ENCODE assay signal across 1 cellular context in genomic region chrX:31871989-31872388, GRCh38.
TF ChIP-seq lines count a peak whose summit lies in the region.

No MANE protein-coding gene starts in this region.

TF ChIP-seq in K562, 482 proteins besides CTCF, POLR2A, EP300 and RAD21 (continued from another document and continues in another):
- TF ChIP-seq PBX2 (CRISPR knock-in tag; IDR thresholded peaks at IDR 0.05; ENCODE audit: low read depth) (no peak), PBX2 (tag; conservative IDR thresholded peaks at IDR 0.05; ENCODE audit: low read depth) (peak; percentile 71), EGR1 (conservative IDR thresholded peaks at IDR 0.05) (no peak), HDAC8 (tag; IDR thresholded peaks at IDR 0.05) (no peak), FOXP4 (CRISPR knock-in tag; IDR thresholded peaks at IDR 0.05; ENCODE audit: borderline replicate concordance) (no peak), SIX5 (IDR thresholded peaks at IDR 0.05; ENCODE audit: borderline replicate concordance in 1 of 2, insufficient read depth in 1 of 2, low read depth in 1 of 2, low read length in 2 of 2) (no peak), ZKSCAN3 (CRISPR knock-in tag; IDR thresholded peaks at IDR 0.05) (no peak), RFX5 (IDR thresholded peaks at IDR 0.05; ENCODE audit: low read depth, low read length) (no peak), TEAD4 (IDR thresholded peaks at IDR 0.05; ENCODE audit: low read length) (peak; percentile 96), TEAD4 (CRISPR knock-in tag; IDR thresholded peaks at IDR 0.05; ENCODE audit: borderline replicate concordance) (no peak), SRSF9 (IDR thresholded peaks at IDR 0.05; ENCODE audit: borderline replicate concordance, low read depth, low read length) (no peak), SMARCA4 (IDR thresholded peaks at IDR 0.05) (peak; percentile 90), MEF2A (IDR thresholded peaks at IDR 0.05; ENCODE audit: control insufficient read depth, low read depth, low read length) (peak; percentile 65), PURB (CRISPR knock-in tag; IDR thresholded peaks at IDR 0.05; ENCODE audit: low read depth) (no peak), GMEB1 (CRISPR knock-in tag; IDR thresholded peaks at IDR 0.05) (no peak), POLR2AphosphoS2 (IDR thresholded peaks at IDR 0.05; ENCODE audit: low read length) (no peak), SNIP1 (IDR thresholded peaks at IDR 0.05; ENCODE audit: low read depth) (no peak), ETV5 (CRISPR knock-in tag; IDR thresholded peaks at IDR 0.05; ENCODE audit: low read depth) (no peak), ZBTB17 (CRISPR knock-in tag; IDR thresholded peaks at IDR 0.05) (no peak), CREM (IDR thresholded peaks at IDR 0.05; ENCODE audit: low read depth) (peak; percentile 18; the same call in 1 of the 2 replicates), HDAC3 (IDR thresholded peaks at IDR 0.05; ENCODE audit: borderline replicate concordance, partially characterized antibody) (peak; percentile 70), CBFA2T2 (conservative IDR thresholded peaks at IDR 0.05) (peak; percentile 92), PPARD (CRISPR knock-in tag; IDR thresholded peaks at IDR 0.05) (no peak), ZNF668 (CRISPR knock-in tag; IDR thresholded peaks at IDR 0.05) (no peak), ARNT (IDR thresholded peaks at IDR 0.05) (peak in 1 of 2 experiments; percentile 65; a peak in 1 of 4 replicates), YY1 (IDR thresholded peaks at IDR 0.05; ENCODE audit: borderline replicate concordance in 1 of 3, control insufficient read depth in 1 of 3, extremely low read depth in 1 of 3, insufficient read depth in 3 of 3, insufficient read length in 1 of 3, insufficient replicate concordance in 2 of 3, low read depth in 1 of 3, low read length in 2 of 3) (no peak), HNRNPH1 (optimal IDR thresholded peaks at IDR 0.05; ENCODE audit: low read depth, low read length) (no peak), TEAD2 (tag; IDR thresholded peaks at IDR 0.05) (peak; percentile 84; the same call in 1 of the 2 replicates), ZNF75A (CRISPR knock-in tag; IDR thresholded peaks at IDR 0.05) (no peak), TEAD1 (CRISPR knock-in tag; IDR thresholded peaks at IDR 0.05) (peak in 1 of 2 experiments; percentile 82; a peak in 2 of 4 replicates), ZBTB34 (CRISPR knock-in tag; IDR thresholded peaks at IDR 0.05) (no peak), FOXJ2 (tag; IDR thresholded peaks at IDR 0.05) (no peak), PRMT5 (CRISPR knock-in tag; IDR thresholded peaks at IDR 0.05) (no peak), HDAC1 (IDR thresholded peaks at IDR 0.05) (peak in 1 of 2 experiments; percentile 93; a peak in 2 of 4 replicates), USF1 (CRISPR knock-in tag; IDR thresholded peaks at IDR 0.05) (no peak), TBL1XR1 (IDR thresholded peaks at IDR 0.05; ENCODE audit: low read length in 2 of 2) (peak in 1 of 2 experiments; percentile 43; a peak in 2 of 4 replicates), ZNF696 (CRISPR knock-in tag; conservative IDR thresholded peaks at IDR 0.05) (no peak), ELF2 (CRISPR knock-in tag; IDR thresholded peaks at IDR 0.05) (no peak), NCOA2 (IDR thresholded peaks at IDR 0.05; ENCODE audit: partially characterized antibody in 2 of 2) (no peak), CREB3 (tag; conservative IDR thresholded peaks at IDR 0.05; ENCODE audit: low read depth) (no peak), ZNF830 (CRISPR knock-in tag; IDR thresholded peaks at IDR 0.05) (no peak), GATA2 (CRISPR knock-in tag; IDR thresholded peaks at IDR 0.05) (peak; percentile 21; the same call in 1 of the 2 replicates), NKRF (IDR thresholded peaks at IDR 0.05; ENCODE audit: borderline replicate concordance) (no peak), CHCHD3 (CRISPR knock-in tag; IDR thresholded peaks at IDR 0.05) (no peak), CXXC5 (CRISPR knock-in tag; IDR thresholded peaks at IDR 0.05) (peak; percentile 38; the same call in 1 of the 2 replicates), THRA (IDR thresholded peaks at IDR 0.05) (no peak), NONO (IDR thresholded peaks at IDR 0.05; ENCODE audit: low read depth in 2 of 2, low read length in 1 of 2) (no peak), BCLAF1 (IDR thresholded peaks at IDR 0.05; ENCODE audit: borderline replicate concordance in 1 of 2, control insufficient read depth in 1 of 2, low read depth in 2 of 2, low read length in 1 of 2) (no peak), ZNF23 (CRISPR knock-in tag; IDR thresholded peaks at IDR 0.05) (no peak), RB1 (IDR thresholded peaks at IDR 0.05; ENCODE audit: low read depth) (no peak), ZNF197 (CRISPR knock-in tag; IDR thresholded peaks at IDR 0.05; ENCODE audit: low read depth) (no peak; the same call in 1 of the 2 replicates), MBD2 (IDR thresholded peaks at IDR 0.05; ENCODE audit: borderline replicate concordance, low read depth) (0 out of 2 replicates have a peak, but pooled peaks have one; percentile 18), MCM5 (IDR thresholded peaks at IDR 0.05; ENCODE audit: low read depth) (no peak), PHF21A (IDR thresholded peaks at IDR 0.05; ENCODE audit: borderline replicate concordance, low read depth) (0 out of 2 replicates have a peak, but pooled peaks have one; percentile 69), TFAM (CRISPR knock-in tag; conservative IDR thresholded peaks at IDR 0.05) (no peak), PHF8 (IDR thresholded peaks at IDR 0.05; ENCODE audit: borderline replicate concordance, low read length) (no peak), SOX6 (IDR thresholded peaks at IDR 0.05) (peak; percentile 57), MAFG (tag; conservative IDR thresholded peaks at IDR 0.05) (peak; percentile 40; the same call in 1 of the 2 replicates)
